22 cellular contexts compared by ENCODE assay signal in genomic region chr4:84401669-84402068, GRCh38.
DNase-seq lines count a peak whose midpoint lies in the region; ATAC-seq, FAIRE-seq and TF ChIP-seq lines count a peak whose summit lies in the region.
"Had no signal": no experiment of that assay in that cellular context is flagged by ENCODE, and none has a peak within 500 bp of the region (broad histone marks: within the 10 kb centered on the region; RNA-seq: fewer than 3 reads in every experiment).

No MANE protein-coding gene starts in this region.

- POLR2A ChIA-PET in H1 (lab: Charles Lee; ENCODE audit: partially characterized antibody): no interaction called here
- POLR2A ChIA-PET in CD8-positive, alpha-beta T cell (lab: Charles Lee): no interaction called here

- H3K27ac Mint-ChIP-seq in activated naive CD8-positive, alpha-beta T cell treated with anti-CD3 and anti-CD28 coated beads for 36 hours: no peak overlapping the region
- no peak overlapping the region for H3K27ac Mint-ChIP-seq in CD8-positive, alpha-beta T cell
- no peak overlapping the region for H3K27ac Mint-ChIP-seq in activated naive CD4-positive, alpha-beta T cell treated with anti-CD3 and anti-CD28 coated beads for 36 hours
- H3K27ac Mint-ChIP-seq: activated naive CD4-positive, alpha-beta T cell treated with anti-CD3 and anti-CD28 coated beads, Interleukin-2, amount 10 ng/mL, durations not matched to agents 7 days and 5 days; CD8-positive, alpha-beta memory T cell had no signal

- TF ChIP-seq CTCF in BE2C (IDR thresholded peaks at IDR 0.05; ENCODE audit: low read depth, low read length) (peak; percentile 40), H1 (IDR thresholded peaks at IDR 0.05; ENCODE audit: control extremely low read depth in 1 of 3, insufficient read depth in 1 of 3, low read depth in 1 of 3, low read length in 3 of 3) (peak in 2 of 3 experiments; percentile 21 to 34; a peak in 2 of 4 replicates)
- no peak for TF ChIP-seq CTCF in CD8-positive, alpha-beta T cell (IDR thresholded peaks at IDR 0.05)

- no peaks in the 10 kb centered on the region for H3K36me3 ChIP-seq in BE2C
- H3K36me3 ChIP-seq in H1 (ENCODE audit: control insufficient read depth in 2 of 4, insufficient read depth in 4 of 4, low read length in 3 of 4): no peaks in the 10 kb centered on the region
- H3K36me3 ChIP-seq in CD8-positive, alpha-beta T cell (ENCODE audit: insufficient read depth, low read length): no peaks in the 10 kb centered on the region
- H3K36me3 ChIP-seq: ascending aorta, heart left ventricle, uterus had no signal

- no peaks in the 10 kb centered on the region for H3K9me3 ChIP-seq in BE2C
- no peaks in the 10 kb centered on the region for H3K9me3 ChIP-seq in H1 (ENCODE audit: insufficient read depth in 2 of 2, low read depth in 1 of 2, low read length in 1 of 2)
- H3K9me3 ChIP-seq in CD8-positive, alpha-beta T cell (ENCODE audit: low read length): no peaks in the 10 kb centered on the region
- H3K9me3 ChIP-seq: ascending aorta, heart left ventricle, uterus had no signal

- H2BK15ac ChIP-seq in H1 (ENCODE audit: low read length): no peak overlapping the region

- no peak overlapping the region for H2BK12ac ChIP-seq in H1 (ENCODE audit: low read depth, low read length)

- no peak for FAIRE-seq in H1 (lab: Jason Lieb, UNC)
- FAIRE-seq: GM12891 had no signal

- H2BK5ac ChIP-seq in H1 (ENCODE audit: low read depth, low read length): no peak overlapping the region

- H3K23me2 ChIP-seq in H1 (ENCODE audit: low read depth, low read length): no peaks in the 10 kb centered on the region

- H3K4me1 ChIP-seq in BE2C (no peaks in the 10 kb centered on the region), H1 (replicated peaks in 1 of 4; ENCODE audit: control insufficient read depth in 3 of 4, insufficient read depth in 4 of 4, low read length in 3 of 4) (no peaks in the 10 kb centered on the region; a peak in 2 of 7 replicates)
- no peaks in the 10 kb centered on the region for H3K4me1 ChIP-seq in CD8-positive, alpha-beta T cell (ENCODE audit: insufficient read depth, low read length)
- H3K4me1 ChIP-seq: ascending aorta, heart left ventricle, parathyroid adenoma, uterus had no signal

- H3K4me3 ChIP-seq in BE2C (ENCODE audit: low read depth, low read length) (no peak overlapping the region), H1 (ENCODE audit: extremely low read depth in 1 of 4, insufficient read depth in 2 of 4, low read depth in 3 of 4, low read length in 4 of 4) (no peak overlapping the region)
- no peak overlapping the region for H3K4me3 ChIP-seq in CD8-positive, alpha-beta T cell (ENCODE audit: low read depth, low read length)
- H3K4me3 ChIP-seq: ascending aorta, heart left ventricle, uterus had no signal

- H3K56ac ChIP-seq in H1 (replicated peaks; ENCODE audit: insufficient read length, low read depth, low read length): no peak overlapping the region

- no peaks in the 10 kb centered on the region for H3K4me1 Mint-ChIP-seq in activated naive CD8-positive, alpha-beta T cell treated with anti-CD3 and anti-CD28 coated beads for 36 hours
- H3K4me1 Mint-ChIP-seq in CD8-positive, alpha-beta T cell (ENCODE audit: low read depth): no peaks in the 10 kb centered on the region
- no peaks in the 10 kb centered on the region for H3K4me1 Mint-ChIP-seq in activated naive CD4-positive, alpha-beta T cell treated with anti-CD3 and anti-CD28 coated beads for 36 hours (ENCODE audit: low read depth)
- H3K4me1 Mint-ChIP-seq: activated naive CD4-positive, alpha-beta T cell treated with anti-CD3 and anti-CD28 coated beads, Interleukin-2, amount 10 ng/mL, durations not matched to agents 7 days and 5 days; CD8-positive, alpha-beta memory T cell had no signal

- intact Hi-C loops in CD8-positive, alpha-beta T cell (cut with DNase I, micrococcal nuclease): no loop called here
- intact Hi-C loops in activated naive CD4-positive, alpha-beta T cell treated with anti-CD3 and anti-CD28 coated beads for 36 hours (cut with micrococcal nuclease): no loop called here

- no peak overlapping the region for H2AFZ ChIP-seq in H1 (ENCODE audit: low read length)
- H2AFZ ChIP-seq: parathyroid adenoma had no signal

- no peak overlapping the region for H3K9ac ChIP-seq in H1 (replicated peaks in 1 of 4; ENCODE audit: extremely low read depth in 1 of 4, low read depth in 3 of 4, low read length in 3 of 4)
- H3K9ac ChIP-seq: parathyroid adenoma had no signal

- no peaks in the 10 kb centered on the region for H4K20me1 ChIP-seq in H1 (replicated peaks in 1 of 2; ENCODE audit: control insufficient read depth in 1 of 2, insufficient read depth in 2 of 2, low read length in 2 of 2)

- H4K5ac ChIP-seq in H1 (ENCODE audit: insufficient read length, low read depth, low read length): no peak overlapping the region

- no peak overlapping the region for H3K4me2 ChIP-seq in H1 (ENCODE audit: insufficient read depth in 1 of 2, low read depth in 2 of 2, low read length in 2 of 2)

- H3K27me3 ChIP-seq in BE2C (no peaks in the 10 kb centered on the region), H1 (replicated peaks in 1 of 4; ENCODE audit: control insufficient read depth in 3 of 4, extremely low read depth in 1 of 4, insufficient read depth in 3 of 4, low read length in 3 of 4) (no peaks in the 10 kb centered on the region)
- H3K27me3 ChIP-seq in CD8-positive, alpha-beta T cell (ENCODE audit: insufficient read depth, low read length): no peaks in the 10 kb centered on the region
- H3K27me3 ChIP-seq: ascending aorta, uterus had no signal

- H4K8ac ChIP-seq in H1 (ENCODE audit: extremely low read depth, insufficient read depth, low read length): no peak overlapping the region

- DNase-seq in BE2C: peak; percentile 19
- peak; percentile 5 for DNase-seq in Daoy (ENCODE audit: low read depth)
- peak; percentile 57 for DNase-seq in NCI-H2107 treated with DMSO at 0.1 percent for 48 hours (lab: John Stamatoyannopoulos, UW; ENCODE audit: unreplicated experiment)
- no peak for DNase-seq in H1 (ENCODE audit: low read depth in 1 of 2, low spot score in 2 of 2)
- no peak for DNase-seq in COLO829 (ENCODE audit: low spot score)
- DNase-seq in activated naive CD8-positive, alpha-beta T cell treated with anti-CD3 and anti-CD28 coated beads for 36 hours: no peak
- DNase-seq in CD8-positive, alpha-beta T cell: no peak
- DNase-seq in activated naive CD4-positive, alpha-beta T cell treated with anti-CD3 and anti-CD28 coated beads for 36 hours: no peak
- DNase-seq: activated CD4-positive, alpha-beta T cell treated with anti-CD3 and anti-CD28 coated beads, Interleukin-2, amount 50 U/mL, for 4 hours; activated naive CD4-positive, alpha-beta T cell treated with anti-CD3 and anti-CD28 coated beads, Interleukin-2, amount 10 ng/mL, durations not matched to agents 7 days and 5 days; CD8-positive, alpha-beta memory T cell; effector memory CD4-positive, alpha-beta T cell; GF-D8; heart left ventricle; Kasumi-1; NCI-H187 treated with DMSO at 0.1 percent for 48 hours; stimulated activated CD4-positive, alpha-beta T cell treated with anti-CD3 and anti-CD28 coated beads, Interleukin-4, amount 100 ng/mL, for 24 hours; T-helper 1 cell; uterus had no signal

- no peak for ATAC-seq in CD8-positive, alpha-beta T cell
- ATAC-seq: heart left ventricle had no signal

- no peak for TF ChIP-seq EP300 in H1 (IDR thresholded peaks at IDR 0.05; ENCODE audit: borderline replicate concordance in 1 of 2, low read depth in 2 of 2, low read length in 2 of 2)

- H3K18ac ChIP-seq in H1 (ENCODE audit: extremely low read depth, low read length): no peak overlapping the region

- H3K27ac ChIP-seq in H1 (ENCODE audit: low read depth, low read length): no peak overlapping the region
- no peak overlapping the region for H3K27ac ChIP-seq in CD8-positive, alpha-beta T cell (ENCODE audit: low read depth, low read length)
- H3K27ac ChIP-seq: ascending aorta, heart left ventricle, parathyroid adenoma, uterus had no signal

- H3K27me3 Mint-ChIP-seq in activated naive CD8-positive, alpha-beta T cell treated with anti-CD3 and anti-CD28 coated beads for 36 hours: no peaks in the 10 kb centered on the region
- no peaks in the 10 kb centered on the region for H3K27me3 Mint-ChIP-seq in CD8-positive, alpha-beta T cell (ENCODE audit: low read depth)
- H3K27me3 Mint-ChIP-seq in activated naive CD4-positive, alpha-beta T cell treated with anti-CD3 and anti-CD28 coated beads for 36 hours (ENCODE audit: low read depth): no peaks in the 10 kb centered on the region
- H3K27me3 Mint-ChIP-seq: activated naive CD4-positive, alpha-beta T cell treated with anti-CD3 and anti-CD28 coated beads, Interleukin-2, amount 10 ng/mL, durations not matched to agents 7 days and 5 days; CD8-positive, alpha-beta memory T cell had no signal

- H3K4me3 Mint-ChIP-seq in activated naive CD8-positive, alpha-beta T cell treated with anti-CD3 and anti-CD28 coated beads for 36 hours: no peak overlapping the region
- H3K4me3 Mint-ChIP-seq in CD8-positive, alpha-beta T cell: no peak overlapping the region
- no peak overlapping the region for H3K4me3 Mint-ChIP-seq in activated naive CD4-positive, alpha-beta T cell treated with anti-CD3 and anti-CD28 coated beads for 36 hours
- H3K4me3 Mint-ChIP-seq: activated naive CD4-positive, alpha-beta T cell treated with anti-CD3 and anti-CD28 coated beads, Interleukin-2, amount 10 ng/mL, durations not matched to agents 7 days and 5 days; CD8-positive, alpha-beta memory T cell had no signal

- H2BK120ac ChIP-seq in H1 (replicated peaks; ENCODE audit: low read depth, low read length): no peak overlapping the region

- no peaks in the 10 kb centered on the region for H3K36me3 Mint-ChIP-seq in activated naive CD8-positive, alpha-beta T cell treated with anti-CD3 and anti-CD28 coated beads for 36 hours
- H3K36me3 Mint-ChIP-seq in CD8-positive, alpha-beta T cell: no peaks in the 10 kb centered on the region
- H3K36me3 Mint-ChIP-seq in activated naive CD4-positive, alpha-beta T cell treated with anti-CD3 and anti-CD28 coated beads for 36 hours (ENCODE audit: low read depth): no peaks in the 10 kb centered on the region
- H3K36me3 Mint-ChIP-seq: activated naive CD4-positive, alpha-beta T cell treated with anti-CD3 and anti-CD28 coated beads, Interleukin-2, amount 10 ng/mL, durations not matched to agents 7 days and 5 days; CD8-positive, alpha-beta memory T cell had no signal

- no peak overlapping the region for H3K23ac ChIP-seq in H1 (ENCODE audit: insufficient read length)

- 75% methylated on average over 2 of the region's 2 CpGs; no CpG with 5 or more reads in 1 of the 2 experiments for WGBS in H1 (ENCODE audit: extremely low coverage in 1 of 2, insufficient coverage in 1 of 2, insufficient read length in 1 of 2, insufficient replicate concordance in 2 of 2, low coverage in 1 of 2, low lambda C conversion rate in 2 of 2, missing lambda C conversion rate in 1 of 2), 2 experiments

- no peak overlapping the region for H2AK5ac ChIP-seq in H1 (ENCODE audit: low read depth, low read length)

- H4K91ac ChIP-seq in H1 (replicated peaks; ENCODE audit: insufficient read length, low read length): no peak overlapping the region

- no peak overlapping the region for H3K14ac ChIP-seq in H1 (ENCODE audit: insufficient read length)

- no peak overlapping the region for H2BK20ac ChIP-seq in H1 (ENCODE audit: low read length)

- CTCF ChIA-PET in H1 (lab: Charles Lee; ENCODE audit: partially characterized antibody): interaction anchor here (1.1 to 1.5 kb wide), 2 partner anchors 13 to 16 kb away, joined by 3 to 5 read pairs; no protein-coding TSS in a partner anchor
- CTCF ChIA-PET in CD8-positive, alpha-beta T cell (lab: Charles Lee): no interaction called here
- CTCF ChIA-PET in activated naive CD4-positive, alpha-beta T cell treated with anti-CD3 and anti-CD28 coated beads for 36 hours (lab: Charles Lee): no interaction called here

- H3K79me1 ChIP-seq in H1 (ENCODE audit: low read depth, low read length): no peaks in the 10 kb centered on the region

- no peaks in the 10 kb centered on the region for H3K9me3 Mint-ChIP-seq in activated naive CD8-positive, alpha-beta T cell treated with anti-CD3 and anti-CD28 coated beads for 36 hours
- H3K9me3 Mint-ChIP-seq in CD8-positive, alpha-beta T cell: no peaks in the 10 kb centered on the region
- no peaks in the 10 kb centered on the region for H3K9me3 Mint-ChIP-seq in activated naive CD4-positive, alpha-beta T cell treated with anti-CD3 and anti-CD28 coated beads for 36 hours
- H3K9me3 Mint-ChIP-seq: activated naive CD4-positive, alpha-beta T cell treated with anti-CD3 and anti-CD28 coated beads, Interleukin-2, amount 10 ng/mL, durations not matched to agents 7 days and 5 days had no signal

- H3K4ac ChIP-seq in H1 (replicated peaks; ENCODE audit: insufficient read length, low read depth, low read length): no peak overlapping the region

- H3K79me2 ChIP-seq in H1 (ENCODE audit: control insufficient read depth in 1 of 2, insufficient read depth in 2 of 2, low read length in 2 of 2): no peaks in the 10 kb centered on the region
- H3K79me2 ChIP-seq: parathyroid adenoma had no signal

- peak; percentile 41 to 50 for TF ChIP-seq RAD21 in H1 (IDR thresholded peaks at IDR 0.05 in 1 of 2, conservative IDR thresholded peaks at IDR 0.05 in 1 of 2; ENCODE audit: low read depth in 2 of 2, low read length in 2 of 2)

- no peak for TF ChIP-seq POLR2A in H1 (IDR thresholded peaks at IDR 0.05; ENCODE audit: control extremely low read depth in 1 of 2, low read depth in 2 of 2, low read length in 2 of 2)

Comparison
In these comparisons a context has a peak if more than half of its experiments do, and no peak if none do; other contexts are left out.
1. DNase-seq: peak in BE2C (single experiment), Daoy (single experiment) and NCI-H2107 treated with DMSO at 0.1 percent for 48 hours (single experiment); none in H1 (0 of 2), COLO829 (single experiment), activated naive CD8-positive, alpha-beta T cell treated with anti-CD3 and anti-CD28 coated beads for 36 hours (single experiment), CD8-positive, alpha-beta T cell (0 of 7) and activated naive CD4-positive, alpha-beta T cell treated with anti-CD3 and anti-CD28 coated beads for 36 hours (single experiment).